21 cellular contexts compared by ENCODE assay signal in genomic region chr10:70297224-70297623, GRCh38. TPM values are rescaled to one million over a fixed set of nuclear protein-coding genes. Genes with fewer than 3 reads are reported as not detected.
DNase-seq lines count a peak whose midpoint lies in the region; TF ChIP-seq lines count a peak whose summit lies in the region.
"Had no signal": no experiment of that assay in that cellular context is flagged by ENCODE, and none has a peak within 500 bp of the region (broad histone marks: within the 10 kb centered on the region; RNA-seq: fewer than 3 reads in every experiment).

No MANE protein-coding gene starts in this region.

- H4K20me1 ChIP-seq in mammary epithelial cell (ENCODE audit: insufficient read depth, low read length) (no peaks in the 10 kb centered on the region), osteoblast (ENCODE audit: insufficient read depth, low read length) (no peaks in the 10 kb centered on the region)
- H4K20me1 ChIP-seq: BLaER1 had no signal

- no peak for TF ChIP-seq POLR2A in esophagus squamous epithelium (IDR thresholded peaks at IDR 0.05)
- TF ChIP-seq POLR2A in tibial nerve (IDR thresholded peaks at IDR 0.05), result no peak

- H3K27ac ChIP-seq in mammary epithelial cell (ENCODE audit: insufficient read depth, low read depth, low read length) (no peak overlapping the region), esophagus squamous epithelium (peak overlapping the region; percentile 52 to 75 (median 62)), osteoblast (ENCODE audit: low read depth, low read length) (no peak overlapping the region), tibial nerve (peak overlapping the region; percentile 30 to 81 (median 68))
- H3K27ac ChIP-seq: VCaP had no signal

- 88% methylated on average over 5 of the region's 5 CpGs for WGBS in mammary epithelial cell (ENCODE audit: low coverage, missing lambda C conversion rate)
- WGBS in esophagus squamous epithelium, 2 donors, result 58 to 88% methylated on average over 4 to 5 of the region's 5 CpGs
- 50 to 55% methylated on average over 5 of the region's 5 CpGs for WGBS in tibial nerve, 2 donors

- TF ChIP-seq EP300 in tibial nerve (IDR thresholded peaks at IDR 0.05), result no peak

- H3K36me3 Mint-ChIP-seq in MCF 10A (ENCODE audit: insufficient read depth, unreplicated experiment) (no peaks in the 10 kb centered on the region), Calu3 (ENCODE audit: insufficient read depth, unreplicated experiment) (no peaks in the 10 kb centered on the region)
- H3K36me3 Mint-ChIP-seq: stimulated activated effector memory CD8-positive, alpha-beta T cell treated with anti-CD3 and anti-CD28 coated beads, Interleukin-12 subunit alpha, Interleukin-12 subunit beta, amount 100 ng/mL, for 72 hours had no signal

- POLR2A ChIA-PET in MCF 10A (lab: Yijun Ruan, JAX), result interaction anchor here (0.6 to 2.8 kb wide), 12 partner anchors 18 to 1122 kb away, joined by 3 to 17 read pairs (median 4); partner anchors contain the start of genes PPA1 and TYSND1

- no peaks in the 10 kb centered on the region for H3K9me3 Mint-ChIP-seq in MCF 10A (ENCODE audit: unreplicated experiment)
- no peaks in the 10 kb centered on the region for H3K9me3 Mint-ChIP-seq in Calu3 (ENCODE audit: low read depth, unreplicated experiment)
- H3K9me3 Mint-ChIP-seq: nephron; stimulated activated effector memory CD8-positive, alpha-beta T cell treated with anti-CD3 and anti-CD28 coated beads, Interleukin-12 subunit alpha, Interleukin-12 subunit beta, amount 100 ng/mL, for 72 hours had no signal

- H3K27ac Mint-ChIP-seq in MCF 10A (ENCODE audit: low read depth, unreplicated experiment), result peak overlapping the region; percentile 80
- H3K27ac Mint-ChIP-seq in Calu3 (ENCODE audit: unreplicated experiment), result no peak overlapping the region
- H3K27ac Mint-ChIP-seq: nephron; stimulated activated effector memory CD8-positive, alpha-beta T cell treated with anti-CD3 and anti-CD28 coated beads, Interleukin-12 subunit alpha, Interleukin-12 subunit beta, amount 100 ng/mL, for 72 hours had no signal

- H3K4me3 ChIP-seq in mammary epithelial cell (replicated peaks in 1 of 3; ENCODE audit: insufficient read depth in 1 of 3, low read depth in 2 of 3, low read length in 3 of 3), result no peak overlapping the region
- H3K4me3 ChIP-seq in esophagus squamous epithelium, result no peak overlapping the region
- H3K4me3 ChIP-seq in osteoblast (ENCODE audit: insufficient read depth, low read length), result no peak overlapping the region
- no peak overlapping the region for H3K4me3 ChIP-seq in tibial nerve
- H3K4me3 ChIP-seq: BLaER1 had no signal

- no peaks in the 10 kb centered on the region for H3K27me3 Mint-ChIP-seq in MCF 10A (ENCODE audit: insufficient read depth, unreplicated experiment)
- no peaks in the 10 kb centered on the region for H3K27me3 Mint-ChIP-seq in Calu3 (ENCODE audit: unreplicated experiment)

- H2AFZ ChIP-seq in mammary epithelial cell (ENCODE audit: low read depth, low read length) (no peak overlapping the region), osteoblast (ENCODE audit: low read length) (peak overlapping the region; percentile 15)

- no TSS peak for BruUV-seq in MCF 10A (replicated peaks; lab: Mats Ljungman, UMichigan)
- no TSS peak for BruUV-seq in mammary epithelial cell (replicated peaks; lab: Mats Ljungman, UMichigan)
- BruUV-seq in Calu3 (replicated peaks; lab: Mats Ljungman, UMichigan), result no TSS peak

- TF ChIP-seq CTCF in MCF 10A (IDR thresholded peaks at IDR 0.05; ENCODE audit: unreplicated experiment) (no peak), mammary epithelial cell (conservative IDR thresholded peaks at IDR 0.05 in 1 of 2, IDR thresholded peaks at IDR 0.05 in 1 of 2; ENCODE audit: extremely low read depth in 1 of 2, insufficient read depth in 1 of 2, low read depth in 1 of 2, low read length in 2 of 2) (no peak), esophagus squamous epithelium (IDR thresholded peaks at IDR 0.05) (no peak), osteoblast (IDR thresholded peaks at IDR 0.05; ENCODE audit: extremely low read depth, low read depth, low read length) (no peak), tibial nerve (IDR thresholded peaks at IDR 0.05) (no peak), Calu3 (IDR thresholded peaks at IDR 0.05; ENCODE audit: unreplicated experiment) (no peak)

- no peaks in the 10 kb centered on the region for H3K36me3 ChIP-seq in mammary epithelial cell (ENCODE audit: insufficient read depth, low read length)
- no peaks in the 10 kb centered on the region for H3K36me3 ChIP-seq in esophagus squamous epithelium
- H3K36me3 ChIP-seq in osteoblast (ENCODE audit: insufficient read depth, low read length), result no peaks in the 10 kb centered on the region
- H3K36me3 ChIP-seq in tibial nerve, result peaks cover 0 to 20% (median 0%) of the 10 kb centered on the region in 3 donors

- intact Hi-C loops in MCF 10A (cut with micrococcal nuclease), result no loop called here
- intact Hi-C loops in mammary epithelial cell (cut with micrococcal nuclease), result loop anchor here (5.0 kb wide), 1 partner anchor 35 kb away; no protein-coding TSS in a partner anchor
- intact Hi-C loops in esophagus squamous epithelium (cut with DNase I), result no loop called here
- intact Hi-C loops in Calu3 (cut with micrococcal nuclease; ENCODE audit: unreplicated experiment), result no loop called here

- dilution Hi-C loops in mammary epithelial cell (cut with HindIII; ENCODE audit: low sequenced_read_pairs), result loop anchor here (10.0 kb wide), 2 partner anchors 58 to 248 kb away; no protein-coding TSS in a partner anchor

- in situ Hi-C loops in mammary epithelial cell (cut with MboI; ENCODE audit: low sequenced_read_pairs in 2 of 2), result no loop called here

- H3K4me2 ChIP-seq in mammary epithelial cell (ENCODE audit: insufficient read depth, low read depth, low read length) (no peak overlapping the region), osteoblast (ENCODE audit: insufficient read depth, low read length) (no peak overlapping the region)

- DNase-seq in MCF 10A (ENCODE audit: unreplicated experiment) (no peak), mammary epithelial cell (no peak), esophagus squamous epithelium (lab: John Stamatoyannopoulos, UW) (no peak), osteoblast (ENCODE audit: insufficient read length, low spot score, missing footprints) (no peak), tibial nerve (ENCODE audit: low spot score in 2 of 2) (no peak), Calu3 (no peak), NCI-H2081 treated with DMSO at 0.1 percent for 48 hours (lab: John Stamatoyannopoulos, UW) (no peak), OCI-M1 (lab: John Stamatoyannopoulos, UW) (no peak)
- DNase-seq: activated CD4-positive, alpha-beta T cell treated with anti-CD3 and anti-CD28 coated beads, Interleukin-2, amount 50 U/mL, for 4 hours; activated gamma-delta T cell treated with Interleukin-2 at 50 U/mL for 16 hours; effector memory CD4-positive, alpha-beta T cell; NCI-H1092 had no signal

- CTCF ChIA-PET in MCF 10A (lab: Yijun Ruan, JAX), result interaction anchor here (1.2 to 1.6 kb wide), 3 partner anchors 57 to 90 kb away, joined by 4 to 5 read pairs (median 4); no protein-coding TSS in a partner anchor
- CTCF ChIA-PET in mammary epithelial cell (lab: Charles Lee; ENCODE audit: low non-redundant PET), result no interaction called here
- CTCF ChIA-PET in Calu3 (lab: Charles Lee), result interaction anchor here (1.1 kb wide), 1 partner anchor 27 kb away, joined by 3 read pairs; no protein-coding TSS in a partner anchor

- H3K9me3 ChIP-seq in mammary epithelial cell (replicated peaks; ENCODE audit: insufficient read depth, low read length) (no peaks in the 10 kb centered on the region), esophagus squamous epithelium (no peaks in the 10 kb centered on the region), osteoblast (ENCODE audit: low read depth, low read length) (no peaks in the 10 kb centered on the region), tibial nerve (no peaks in the 10 kb centered on the region)
- H3K9me3 ChIP-seq: BLaER1 had no signal

- H3K27me3 ChIP-seq in mammary epithelial cell (ENCODE audit: insufficient read depth, low read length) (no peaks in the 10 kb centered on the region), esophagus squamous epithelium (peaks cover 0 to under 1% (median 0%) of the 10 kb centered on the region in 4 donors), osteoblast (ENCODE audit: insufficient read depth, low read length) (no peaks in the 10 kb centered on the region), tibial nerve (no peaks in the 10 kb centered on the region)
- H3K27me3 ChIP-seq: BLaER1 had no signal

- H3K79me2 ChIP-seq in mammary epithelial cell (ENCODE audit: insufficient read depth, low read length), result no peaks in the 10 kb centered on the region
- H3K79me2 ChIP-seq in osteoblast (ENCODE audit: insufficient read depth, low read length), result no peaks in the 10 kb centered on the region

- peaks cover 20% of the 10 kb centered on the region for H3K4me1 Mint-ChIP-seq in MCF 10A (ENCODE audit: insufficient read depth, unreplicated experiment)
- H3K4me1 Mint-ChIP-seq in Calu3 (ENCODE audit: low read depth, unreplicated experiment), result no peaks in the 10 kb centered on the region
- H3K4me1 Mint-ChIP-seq: stimulated activated effector memory CD8-positive, alpha-beta T cell treated with anti-CD3 and anti-CD28 coated beads, Interleukin-12 subunit alpha, Interleukin-12 subunit beta, amount 100 ng/mL, for 72 hours had no signal

- no peak overlapping the region for H3K4me3 Mint-ChIP-seq in MCF 10A (ENCODE audit: unreplicated experiment)
- no peak overlapping the region for H3K4me3 Mint-ChIP-seq in Calu3 (ENCODE audit: low read depth, unreplicated experiment)
- H3K4me3 Mint-ChIP-seq: nephron; stimulated activated effector memory CD8-positive, alpha-beta T cell treated with anti-CD3 and anti-CD28 coated beads, Interleukin-12 subunit alpha, Interleukin-12 subunit beta, amount 100 ng/mL, for 72 hours had no signal

- H3K4me1 ChIP-seq in mammary epithelial cell (ENCODE audit: insufficient read depth, low read length), result peaks cover 15% of the 10 kb centered on the region
- H3K4me1 ChIP-seq in esophagus squamous epithelium, result peaks cover 4 to 18% (median 11%) of the 10 kb centered on the region in 3 donors
- H3K4me1 ChIP-seq in osteoblast (ENCODE audit: insufficient read depth, low read length), result peaks cover 10% of the 10 kb centered on the region
- peaks cover 0 to 18% (median 4%) of the 10 kb centered on the region in 4 donors for H3K4me1 ChIP-seq in tibial nerve

- no peak overlapping the region for H3K9ac ChIP-seq in mammary epithelial cell (ENCODE audit: insufficient read depth, low read length)

RNA-seq across cellular contexts. Expression of gene NPFFR1, which starts 13.4 kb away (rescaled TPM):
- total RNA-seq in MCF 10A (2022), result not detected in 2 replicates
- total RNA-seq in mammary epithelial cell, result under 1 TPM in 1 of 2 donors, not detected in 1; under 0.01 TPM
- 0.01 TPM for polyA plus RNA-seq in mammary epithelial cell
- not detected for polyA minus RNA-seq in mammary epithelial cell
- under 1 TPM in 2 of 4 donors, not detected in 2; 0.19 to 0.32 TPM for total RNA-seq in esophagus squamous epithelium
- total RNA-seq in osteoblast, result not detected in 2 replicates
- 1 to 10 TPM; 1.8 to 5.7 (median 4.4) TPM for total RNA-seq in tibial nerve
- total RNA-seq in Calu3 (2022), result 0.20 and 0.24 TPM in 2 replicates
- total RNA-seq: G401; H4; HT1080; pulmonary artery endothelial cell; T-helper 1 cell treated with Interleukin-12 subunit alpha and Interleukin-12 subunit beta and Interleukin-4 antibody, amounts not matched to agents 30 ng/mL and 1 ng/mL, for 36 hours had no signal

Comparison
In these comparisons a context has a peak if more than half of its experiments do, and no peak if none do; other contexts are left out.
1. H3K27ac ChIP-seq: peak in esophagus squamous epithelium (4 of 4) and tibial nerve (4 of 4); none in mammary epithelial cell (single experiment) and osteoblast (single experiment).